Comparison of ENCODE assay signal across 8 cellular contexts in genomic region chr4:4860381-4860802, GRCh38. TPM values are rescaled to one million over a fixed set of nuclear protein-coding genes. Genes with fewer than 3 reads are reported as not detected.
A peak's percentile ranks its signal among the peaks of the same experiment; 100 is the strongest.
DNase-seq lines count a peak whose midpoint lies in the region; ATAC-seq and TF ChIP-seq lines count a peak whose summit lies in the region.

No MANE protein-coding gene starts in this region.

- no peak for ATAC-seq in CD4-positive, alpha-beta T cell (ENCODE audit: poor library complexity)
- no peak for ATAC-seq in central memory CD8-positive, alpha-beta T cell (replicated peaks; ENCODE audit: extremely low read depth, poor library complexity, severe bottlenecking)
- ATAC-seq in HG03378 (IDR thresholded peaks at IDR 0.05; ENCODE audit: unreplicated experiment), result no peak
- ATAC-seq in GM19467 (IDR thresholded peaks at IDR 0.05; ENCODE audit: unreplicated experiment), result no peak

- H3K27me3 Mint-ChIP-seq in CD4-positive, alpha-beta T cell, result peaks cover 88% of the 10 kb centered on the region
- H3K27me3 Mint-ChIP-seq in central memory CD8-positive, alpha-beta T cell, result peaks cover 93% of the 10 kb centered on the region
- peaks cover 43% of the 10 kb centered on the region for H3K27me3 Mint-ChIP-seq in mesothelial cell of epicardium (ENCODE audit: low read depth)

- CTCF ChIA-PET in CD4-positive, alpha-beta T cell (lab: Charles Lee), result no interaction called here

- no peak for TF ChIP-seq EP300 in Ishikawa (IDR thresholded peaks at IDR 0.05; ENCODE audit: borderline replicate concordance)

- H3K9me3 Mint-ChIP-seq in CD4-positive, alpha-beta T cell, result no peaks in the 10 kb centered on the region
- no peaks in the 10 kb centered on the region for H3K9me3 Mint-ChIP-seq in central memory CD8-positive, alpha-beta T cell
- no peaks in the 10 kb centered on the region for H3K9me3 Mint-ChIP-seq in mesothelial cell of epicardium

- H3K27me3 ChIP-seq in CD4-positive, alpha-beta T cell (ENCODE audit: control insufficient read depth, insufficient read depth, low read length), result peaks cover 90% of the 10 kb centered on the region

- POLR2A ChIA-PET in CD4-positive, alpha-beta T cell (lab: Charles Lee), result interaction anchor here (0.5 to 0.8 kb wide), 2 partner anchors 84 to 592 kb away, joined by 3 to 4 read pairs; no protein-coding TSS in a partner anchor

- intact Hi-C loops in CD4-positive, alpha-beta T cell (cut with DNase I, micrococcal nuclease), result no loop called here

- no peaks in the 10 kb centered on the region for H3K9me3 ChIP-seq in CD4-positive, alpha-beta T cell (ENCODE audit: control insufficient read depth, low read length)

- TF ChIP-seq RAD21 in Ishikawa (IDR thresholded peaks at IDR 0.05; ENCODE audit: low read depth), result no peak

- H3K27ac Mint-ChIP-seq in CD4-positive, alpha-beta T cell, result no peak overlapping the region
- no peak overlapping the region for H3K27ac Mint-ChIP-seq in central memory CD8-positive, alpha-beta T cell (ENCODE audit: low read depth)
- peak overlapping the region; percentile 96 for H3K27ac Mint-ChIP-seq in mesothelial cell of epicardium

- DNase-seq in CD4-positive, alpha-beta T cell, result no peak
- DNase-seq in central memory CD8-positive, alpha-beta T cell (ENCODE audit: low spot score in 2 of 2), result no peak
- DNase-seq in mesothelial cell of epicardium (ENCODE audit: low spot score in 2 of 2, unreplicated experiment in 2 of 2) (no peak), amygdala (lab: John Stamatoyannopoulos, UW) (no peak)
- DNase-seq in activated CD4-positive, alpha-beta T cell treated with anti-CD3 and anti-CD28 coated beads, Interleukin-2, amount 50 U/mL, for 1 hour, result no peak

- H3K27ac ChIP-seq in CD4-positive, alpha-beta T cell (ENCODE audit: low read depth, low read length), result no peak overlapping the region

- H3K4me3 Mint-ChIP-seq in CD4-positive, alpha-beta T cell, result peak overlapping the region; percentile 89
- peak overlapping the region; percentile 89 for H3K4me3 Mint-ChIP-seq in central memory CD8-positive, alpha-beta T cell
- peak overlapping the region; percentile 97 for H3K4me3 Mint-ChIP-seq in mesothelial cell of epicardium

- peaks cover 43% of the 10 kb centered on the region for H3K4me1 Mint-ChIP-seq in CD4-positive, alpha-beta T cell (ENCODE audit: low read depth)
- peaks cover 42% of the 10 kb centered on the region for H3K4me1 Mint-ChIP-seq in central memory CD8-positive, alpha-beta T cell
- peaks cover 67% of the 10 kb centered on the region for H3K4me1 Mint-ChIP-seq in mesothelial cell of epicardium

- TF ChIP-seq CTCF in CD4-positive, alpha-beta T cell (IDR thresholded peaks at IDR 0.05), result no peak
- no peak for TF ChIP-seq CTCF in mesothelial cell of epicardium (IDR thresholded peaks at IDR 0.05; ENCODE audit: unreplicated experiment)

- H3K36me3 Mint-ChIP-seq in CD4-positive, alpha-beta T cell (ENCODE audit: low read depth), result no peaks in the 10 kb centered on the region
- peaks cover 20% of the 10 kb centered on the region for H3K36me3 Mint-ChIP-seq in central memory CD8-positive, alpha-beta T cell (ENCODE audit: insufficient read depth)
- H3K36me3 Mint-ChIP-seq in mesothelial cell of epicardium, result peaks cover 23% of the 10 kb centered on the region

TF ChIP-seq in Ishikawa, 13 proteins besides CTCF, POLR2A, EP300 and RAD21:
- TF ChIP-seq ZBTB7A (IDR thresholded peaks at IDR 0.05; ENCODE audit: low read depth) (0 out of 2 replicates have a peak, but pooled peaks have one; percentile 14), TCF12 (IDR thresholded peaks at IDR 0.05; ENCODE audit: low read depth) (0 out of 2 replicates have a peak, but pooled peaks have one; percentile 1), TEAD4 (IDR thresholded peaks at IDR 0.05) (no peak)
TF ChIP-seq in Ishikawa: peak in this region for 2.

RNA-seq across cellular contexts. Expression of gene MSX1, which starts 0.9 kb away (rescaled TPM):
- not detected for total RNA-seq in CD4-positive, alpha-beta T cell
- total RNA-seq in mesothelial cell of epicardium, result 44.9 to 50.3 TPM (median 46.0 TPM) in 3 replicates

Comparison
In these comparisons a context has a peak if more than half of its experiments do, and no peak if none do; other contexts are left out.
1. RNA of gene MSX1, which starts 0.9 kb away (total RNA-seq): 44.9 to 50.3 TPM in mesothelial cell of epicardium; not detected in CD4-positive, alpha-beta T cell; every median in the first group is over 10 times any median in the second.
2. Peak in every context shown above with its lines, with median percentiles within 50 percentile points of each other: H3K4me3 Mint-ChIP-seq.